Comparison of ENCODE assay signal across 1 cellular context in genomic region chr5:9544056-9544455, GRCh38.
TF ChIP-seq lines count a peak whose summit lies in the region.

No MANE protein-coding gene starts in this region.

TF ChIP-seq in SK-N-SH, 30 proteins besides CTCF, POLR2A, EP300 and RAD21 (continued from another document):
- TF ChIP-seq USF1 (IDR thresholded peaks at IDR 0.05; ENCODE audit: borderline replicate concordance, low read depth): no peak
TF ChIP-seq in SK-N-SH: peak in this region for 1.
